In the genomic region with DNA sequence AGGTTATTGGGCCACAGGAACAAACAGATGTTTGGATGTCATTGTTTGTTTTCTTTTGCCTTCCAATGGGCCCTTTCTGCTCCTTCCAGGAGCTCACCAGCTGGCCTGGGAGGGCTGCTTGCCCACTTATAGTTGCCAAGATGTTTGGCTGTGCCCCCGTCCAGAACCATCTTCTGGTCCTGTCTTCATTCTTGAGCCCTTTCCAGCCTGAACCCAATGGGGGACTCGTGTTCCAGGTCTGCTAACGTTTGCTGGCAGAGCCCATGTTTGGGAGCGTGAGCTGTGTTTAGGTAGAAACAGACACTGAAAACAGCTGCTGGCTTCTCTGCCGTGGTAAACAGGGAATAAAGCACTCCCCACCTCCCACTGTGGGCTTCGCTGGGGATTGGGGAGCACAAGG, we compare ENCODE assay signal across 17 cellular contexts.
DNase-seq lines count a peak whose midpoint lies in the region; ATAC-seq, FAIRE-seq and TF ChIP-seq lines count a peak whose summit lies in the region.
"Had no signal": no experiment of that assay in that cellular context is flagged by ENCODE, and none has a peak within 500 bp of the region (broad histone marks: within the 10 kb centered on the region; RNA-seq: fewer than 3 reads in every experiment).

No MANE protein-coding gene starts in this region.

- H3K27me3 Mint-ChIP-seq in GM23338 (ENCODE audit: insufficient read depth, low read depth, poor library complexity) (peaks cover 12% of the 10 kb centered on the region), neural progenitor cell (ENCODE audit: insufficient read depth, low read depth) (peaks cover 19% of the 10 kb centered on the region)
- peaks cover 25% of the 10 kb centered on the region for H3K27me3 Mint-ChIP-seq in activated T-cell treated with anti-CD3 and anti-CD28 coated beads, Interleukin-2, amount 50 U/mL, for 72 hours (ENCODE audit: low read depth)

- peaks cover 14% of the 10 kb centered on the region for H3K4me1 Mint-ChIP-seq in GM23338
- peaks cover 64% of the 10 kb centered on the region for H3K4me1 Mint-ChIP-seq in neural progenitor cell
- peaks cover 8% of the 10 kb centered on the region for H3K4me1 Mint-ChIP-seq in activated T-cell treated with anti-CD3 and anti-CD28 coated beads, Interleukin-2, amount 50 U/mL, for 72 hours (ENCODE audit: low read depth)

- H3K14ac ChIP-seq in H1 (ENCODE audit: insufficient read length), result no peak overlapping the region

- no peaks in the 10 kb centered on the region for H4K20me1 ChIP-seq in GM23338 (replicated peaks; ENCODE audit: insufficient read depth)
- no peaks in the 10 kb centered on the region for H4K20me1 ChIP-seq in H1 (replicated peaks in 1 of 2; ENCODE audit: control insufficient read depth in 1 of 2, insufficient read depth in 2 of 2, low read length in 2 of 2)
- peaks cover 4% of the 10 kb centered on the region for H4K20me1 ChIP-seq in neural progenitor cell (ENCODE audit: low read depth)

- no peak overlapping the region for H3K4me3 ChIP-seq in GM23338
- H3K4me3 ChIP-seq in HUES48 (ENCODE audit: low read depth, low read length), result no peak overlapping the region
- no peak overlapping the region for H3K4me3 ChIP-seq in H1 (ENCODE audit: extremely low read depth in 1 of 4, insufficient read depth in 2 of 4, low read depth in 3 of 4, low read length in 4 of 4)
- H3K4me3 ChIP-seq in neural progenitor cell, result no peak overlapping the region
- no peak overlapping the region for H3K4me3 ChIP-seq in body of pancreas
- H3K4me3 ChIP-seq: A549 had no signal

- H4K5ac ChIP-seq in H1 (ENCODE audit: insufficient read length, low read depth, low read length), result no peak overlapping the region

- no peaks in the 10 kb centered on the region for H3K9me3 ChIP-seq in HUES48 (ENCODE audit: control insufficient read depth, insufficient read depth, low read length)
- H3K9me3 ChIP-seq in H1 (ENCODE audit: insufficient read depth in 2 of 2, low read depth in 1 of 2, low read length in 1 of 2), result no peaks in the 10 kb centered on the region
- no peaks in the 10 kb centered on the region for H3K9me3 ChIP-seq in neural progenitor cell (ENCODE audit: low read depth)
- H3K9me3 ChIP-seq in body of pancreas, result no peaks in the 10 kb centered on the region
- H3K9me3 ChIP-seq: A549, BE2C had no signal

- TF ChIP-seq EP300 in H1 (IDR thresholded peaks at IDR 0.05; ENCODE audit: borderline replicate concordance in 1 of 2, low read depth in 2 of 2, low read length in 2 of 2), result no peak

- H2BK12ac ChIP-seq in H1 (ENCODE audit: low read depth, low read length), result no peak overlapping the region

- intact Hi-C loops in body of pancreas (cut with DNase I), result loop anchor here (10.0 kb wide), 1 partner anchor 286 kb away; no protein-coding TSS in a partner anchor

- H3K27me3 ChIP-seq in GM23338 (ENCODE audit: insufficient read depth) (no peaks in the 10 kb centered on the region), HUES48 (ENCODE audit: control insufficient read depth, insufficient read depth, low read length) (peaks cover 4% of the 10 kb centered on the region), H1 (replicated peaks in 1 of 4; ENCODE audit: control insufficient read depth in 3 of 4, extremely low read depth in 1 of 4, insufficient read depth in 3 of 4, low read length in 3 of 4) (peaks cover 0 to 3% (median 0%) of the 10 kb centered on the region in 4 experiments; a peak in 5 of 7 replicates), neural progenitor cell (peaks cover 24% of the 10 kb centered on the region), body of pancreas (no peaks in the 10 kb centered on the region)
- H3K27me3 ChIP-seq: BE2C had no signal

- H3K18ac ChIP-seq in H1 (ENCODE audit: extremely low read depth, low read length), result no peak overlapping the region

- no peak overlapping the region for H2BK20ac ChIP-seq in H1 (ENCODE audit: low read length)

- CTCF ChIA-PET in H1 (lab: Charles Lee; ENCODE audit: partially characterized antibody), result interaction anchor here (0.7 to 4.6 kb wide), 8 partner anchors 10 to 403 kb away, joined by 3 to 29 read pairs (median 3); no protein-coding TSS in a partner anchor

- no peak overlapping the region for H4K91ac ChIP-seq in H1 (replicated peaks; ENCODE audit: insufficient read length, low read length)

- H3K4me3 Mint-ChIP-seq in GM23338, result no peak overlapping the region
- no peak overlapping the region for H3K4me3 Mint-ChIP-seq in neural progenitor cell
- no peak overlapping the region for H3K4me3 Mint-ChIP-seq in activated T-cell treated with anti-CD3 and anti-CD28 coated beads, Interleukin-2, amount 50 U/mL, for 72 hours
- H3K4me3 Mint-ChIP-seq: CD4-positive, alpha-beta memory T cell; HFFc6 had no signal

- 0 out of 2 replicates have a peak, but pooled peaks cover 4% of the 10 kb centered on the region for H3K23me2 ChIP-seq in H1 (ENCODE audit: low read depth, low read length)

- POLR2A ChIA-PET in H1 (lab: Charles Lee; ENCODE audit: partially characterized antibody), result no interaction called here

- H2BK15ac ChIP-seq in H1 (ENCODE audit: low read length), result no peak overlapping the region

- H3K36me3 ChIP-seq in GM23338 (ENCODE audit: insufficient read depth) (no peaks in the 10 kb centered on the region), HUES48 (ENCODE audit: control insufficient read depth, insufficient read depth, low read length) (no peaks in the 10 kb centered on the region), H1 (ENCODE audit: control insufficient read depth in 2 of 4, insufficient read depth in 4 of 4, low read length in 3 of 4) (no peaks in the 10 kb centered on the region), neural progenitor cell (no peaks in the 10 kb centered on the region), body of pancreas (replicated peaks in 1 of 2; ENCODE audit: insufficient read depth in 1 of 2, low read depth in 2 of 2) (no peaks in the 10 kb centered on the region)
- H3K36me3 ChIP-seq: BE2C had no signal

- H3K36me3 Mint-ChIP-seq in GM23338 (ENCODE audit: low read depth) (no peaks in the 10 kb centered on the region), neural progenitor cell (no peaks in the 10 kb centered on the region)
- H3K36me3 Mint-ChIP-seq in activated T-cell treated with anti-CD3 and anti-CD28 coated beads, Interleukin-2, amount 50 U/mL, for 72 hours (ENCODE audit: insufficient read depth in 2 of 2), result peaks cover 0 to 2% of the 10 kb centered on the region in 2 donors
- H3K36me3 Mint-ChIP-seq: CD4-positive, alpha-beta memory T cell had no signal

- H3K9me2 ChIP-seq in GM23338 (ENCODE audit: insufficient read depth), result no peaks in the 10 kb centered on the region

- WGBS in H1 (ENCODE audit: extremely low coverage in 1 of 2, insufficient coverage in 1 of 2, insufficient read length in 1 of 2, insufficient replicate concordance in 2 of 2, low coverage in 1 of 2, low lambda C conversion rate in 2 of 2, missing lambda C conversion rate in 1 of 2), 2 experiments, result 70% methylated on average over 6 of the region's 6 CpGs; no CpG with 5 or more reads in 1 of the 2 experiments
- 39 to 48% methylated on average over 2 to 6 of the region's 6 CpGs for WGBS in body of pancreas, 2 donors

- H3K27ac Mint-ChIP-seq in GM23338 (no peak overlapping the region), neural progenitor cell (peak overlapping the region; percentile 40)
- H3K27ac Mint-ChIP-seq in activated T-cell treated with anti-CD3 and anti-CD28 coated beads, Interleukin-2, amount 50 U/mL, for 72 hours, result no peak overlapping the region
- H3K27ac Mint-ChIP-seq: CD4-positive, alpha-beta memory T cell; HFFc6 had no signal

- no peak for TF ChIP-seq CTCF in GM23338 (conservative IDR thresholded peaks at IDR 0.05; ENCODE audit: low read depth in 2 of 2)
- TF ChIP-seq CTCF in H1 (IDR thresholded peaks at IDR 0.05; ENCODE audit: control extremely low read depth in 1 of 3, insufficient read depth in 1 of 3, low read depth in 1 of 3, low read length in 3 of 3), result no peak
- no peak for TF ChIP-seq CTCF in neural progenitor cell (IDR thresholded peaks at IDR 0.05)
- TF ChIP-seq CTCF in body of pancreas (IDR thresholded peaks at IDR 0.05), result no peak

- H3K79me2 ChIP-seq in GM23338 (replicated peaks; ENCODE audit: insufficient read depth) (no peaks in the 10 kb centered on the region), H1 (ENCODE audit: control insufficient read depth in 1 of 2, insufficient read depth in 2 of 2, low read length in 2 of 2) (no peaks in the 10 kb centered on the region), neural progenitor cell (ENCODE audit: low read depth) (no peaks in the 10 kb centered on the region)

- no peak overlapping the region for H3K56ac ChIP-seq in H1 (replicated peaks; ENCODE audit: insufficient read length, low read depth, low read length)

- H2AFZ ChIP-seq in GM23338 (peak overlapping the region; percentile 72), H1 (ENCODE audit: low read length) (peak overlapping the region; percentile 91; the same call in 1 of the 2 replicates), neural progenitor cell (replicated peaks) (peak overlapping the region; percentile 70)

- H3K9ac ChIP-seq in HUES48 (ENCODE audit: low read depth, low read length) (0 out of 2 replicates have a peak overlapping the region, but pooled peaks have one; percentile 6), H1 (replicated peaks in 1 of 4; ENCODE audit: extremely low read depth in 1 of 4, low read depth in 3 of 4, low read length in 3 of 4) (no peak overlapping the region), neural progenitor cell (no peak overlapping the region)

- no peak overlapping the region for H2AK5ac ChIP-seq in H1 (ENCODE audit: low read depth, low read length)

- H4K8ac ChIP-seq in H1 (ENCODE audit: extremely low read depth, insufficient read depth, low read length), result peak overlapping the region; percentile 17; the same call in 1 of the 2 replicates

- H3K23ac ChIP-seq in H1 (ENCODE audit: insufficient read length), result no peak overlapping the region

- H3K4me2 ChIP-seq in GM23338 (no peak overlapping the region), H1 (ENCODE audit: insufficient read depth in 1 of 2, low read depth in 2 of 2, low read length in 2 of 2) (no peak overlapping the region), neural progenitor cell (peak overlapping the region; percentile 44)
- H3K4me2 ChIP-seq: A549 had no signal

- H3K4me1 ChIP-seq in GM23338 (ENCODE audit: insufficient read depth) (peaks cover 11% of the 10 kb centered on the region; the same call in 1 of the 2 replicates), HUES48 (ENCODE audit: control insufficient read depth, insufficient read depth, low read length) (0 out of 2 replicates have a peak, but pooled peaks cover 8% of the 10 kb centered on the region), H1 (replicated peaks in 1 of 4; ENCODE audit: control insufficient read depth in 3 of 4, insufficient read depth in 4 of 4, low read length in 3 of 4) (peaks cover 0 to 5% (median 4%) of the 10 kb centered on the region in 4 experiments), neural progenitor cell (peaks cover 42% of the 10 kb centered on the region), body of pancreas (no peaks in the 10 kb centered on the region)
- H3K4me1 ChIP-seq: A549, BE2C had no signal

- H3K9me3 Mint-ChIP-seq in GM23338, result no peaks in the 10 kb centered on the region
- H3K9me3 Mint-ChIP-seq in neural progenitor cell, result no peaks in the 10 kb centered on the region
- H3K9me3 Mint-ChIP-seq in activated T-cell treated with anti-CD3 and anti-CD28 coated beads, Interleukin-2, amount 50 U/mL, for 72 hours, result no peaks in the 10 kb centered on the region
- H3K9me3 Mint-ChIP-seq: CD4-positive, alpha-beta memory T cell; HFFc6 had no signal

- H3K79me1 ChIP-seq in H1 (ENCODE audit: low read depth, low read length), result no peaks in the 10 kb centered on the region

- TF ChIP-seq POLR2A in H1 (IDR thresholded peaks at IDR 0.05; ENCODE audit: control extremely low read depth in 1 of 2, low read depth in 2 of 2, low read length in 2 of 2) (no peak), body of pancreas (IDR thresholded peaks at IDR 0.05) (no peak)

- H3F3A ChIP-seq in GM23338 (replicated peaks; ENCODE audit: low read depth) (no peaks in the 10 kb centered on the region), neural progenitor cell (ENCODE audit: low read depth) (peaks cover 18% of the 10 kb centered on the region)

- H3K4ac ChIP-seq in H1 (replicated peaks; ENCODE audit: insufficient read length, low read depth, low read length), result no peak overlapping the region

- H2BK5ac ChIP-seq in H1 (ENCODE audit: low read depth, low read length), result no peak overlapping the region

- no peak for ATAC-seq in GM23338
- ATAC-seq in body of pancreas, result no peak
- no peak for ATAC-seq in activated T-cell treated with anti-CD3 and anti-CD28 coated beads, Interleukin-2, amount 50 U/mL, for 72 hours (replicated peaks in 1 of 2)
- ATAC-seq: A549 had no signal

- no peak for FAIRE-seq in H1 (lab: Jason Lieb, UNC)
- FAIRE-seq: A549, GM19239, HTR-8/SVneo had no signal

- H3K27ac ChIP-seq in GM23338 (ENCODE audit: low read depth) (no peak overlapping the region), HUES48 (ENCODE audit: low read depth, low read length) (no peak overlapping the region), H1 (ENCODE audit: low read depth, low read length) (no peak overlapping the region), neural progenitor cell (no peak overlapping the region), body of pancreas (no peak overlapping the region)
- H3K27ac ChIP-seq: A549, C4-2B had no signal

- no peak overlapping the region for H2BK120ac ChIP-seq in H1 (replicated peaks; ENCODE audit: low read depth, low read length)

- DNase-seq in GM23338 (ENCODE audit: low spot score) (no peak), H1 (ENCODE audit: low read depth in 1 of 2, low spot score in 2 of 2) (no peak), neural progenitor cell (ENCODE audit: low spot score) (no peak), body of pancreas (no peak), SIG-M5 (lab: John Stamatoyannopoulos, UW) (no peak)
- DNase-seq in activated T-cell treated with anti-CD3 and anti-CD28 coated beads, Interleukin-2, amount 50 U/mL, for 72 hours, result no peak
- DNase-seq: BE2C; CD4-positive, alpha-beta memory T cell; DND-41; GDM1; HCEC 1CT; HFFc6 had no signal

- TF ChIP-seq RAD21 in H1 (IDR thresholded peaks at IDR 0.05 in 1 of 2, conservative IDR thresholded peaks at IDR 0.05 in 1 of 2; ENCODE audit: low read depth in 2 of 2, low read length in 2 of 2), result no peak
